1 cellular context compared by ENCODE assay signal in the genomic region with DNA sequence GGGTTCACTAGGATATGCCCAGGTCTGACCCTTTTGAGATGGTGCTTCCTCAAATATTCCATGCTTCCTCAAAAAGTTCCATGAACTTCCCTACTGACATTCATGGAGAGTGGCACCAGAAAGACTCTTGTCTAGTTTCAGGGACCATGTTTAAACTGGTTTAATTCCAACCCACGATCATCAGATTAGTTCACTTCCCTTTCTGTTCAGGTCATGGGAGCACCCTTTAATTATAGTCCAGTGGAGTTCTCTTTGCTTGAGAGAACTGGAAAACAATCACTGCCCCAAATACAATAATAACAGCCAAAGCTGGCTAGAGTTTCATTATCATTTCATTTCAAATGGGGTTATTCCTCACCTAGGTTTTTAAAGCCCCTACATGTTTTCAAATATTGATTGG.
A peak's percentile ranks its signal among the peaks of the same experiment; 100 is the strongest.
TF ChIP-seq lines count a peak whose summit lies in the region.

No MANE protein-coding gene starts in this region.

TF ChIP-seq in K562, 482 proteins besides CTCF, POLR2A, EP300 and RAD21 (continued from another document):
- TF ChIP-seq, protein P1, sequence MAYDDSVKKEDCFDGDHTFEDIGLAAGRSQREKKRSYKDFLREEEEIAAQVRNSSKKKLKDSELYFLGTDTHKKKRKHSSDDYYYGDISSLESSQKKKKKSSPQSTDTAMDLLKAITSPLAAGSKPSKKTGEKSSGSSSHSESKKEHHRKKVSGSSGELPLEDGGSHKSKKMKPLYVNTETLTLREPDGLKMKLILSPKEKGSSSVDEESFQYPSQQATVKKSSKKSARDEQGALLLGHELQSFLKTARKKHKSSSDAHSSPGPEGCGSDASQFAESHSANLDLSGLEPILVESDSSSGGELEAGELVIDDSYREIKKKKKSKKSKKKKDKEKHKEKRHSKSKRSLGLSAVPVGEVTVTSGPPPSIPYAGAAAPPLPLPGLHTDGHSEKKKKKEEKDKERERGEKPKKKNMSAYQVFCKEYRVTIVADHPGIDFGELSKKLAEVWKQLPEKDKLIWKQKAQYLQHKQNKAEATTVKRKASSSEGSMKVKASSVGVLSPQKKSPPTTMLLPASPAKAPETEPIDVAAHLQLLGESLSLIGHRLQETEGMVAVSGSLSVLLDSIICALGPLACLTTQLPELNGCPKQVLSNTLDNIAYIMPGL (CRISPR knock-in tag; IDR thresholded peaks at IDR 0.05), result no peak
- TF ChIP-seq ILK (tag; IDR thresholded peaks at IDR 0.05; ENCODE audit: borderline replicate concordance, low read depth), result no peak
- TF ChIP-seq EWSR1 (IDR thresholded peaks at IDR 0.05; ENCODE audit: borderline replicate concordance, low read depth, partially characterized antibody), result no peak
- TF ChIP-seq, protein P2, sequence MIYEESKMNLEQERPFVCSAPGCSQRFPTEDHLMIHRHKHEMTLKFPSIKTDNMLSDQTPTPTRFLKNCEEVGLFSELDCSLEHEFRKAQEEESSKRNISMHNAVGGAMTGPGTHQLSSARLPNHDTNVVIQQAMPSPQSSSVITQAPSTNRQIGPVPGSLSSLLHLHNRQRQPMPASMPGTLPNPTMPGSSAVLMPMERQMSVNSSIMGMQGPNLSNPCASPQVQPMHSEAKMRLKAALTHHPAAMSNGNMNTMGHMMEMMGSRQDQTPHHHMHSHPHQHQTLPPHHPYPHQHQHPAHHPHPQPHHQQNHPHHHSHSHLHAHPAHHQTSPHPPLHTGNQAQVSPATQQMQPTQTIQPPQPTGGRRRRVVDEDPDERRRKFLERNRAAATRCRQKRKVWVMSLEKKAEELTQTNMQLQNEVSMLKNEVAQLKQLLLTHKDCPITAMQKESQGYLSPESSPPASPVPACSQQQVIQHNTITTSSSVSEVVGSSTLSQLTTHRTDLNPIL (CRISPR knock-in tag; IDR thresholded peaks at IDR 0.05), result no peak
- no peak for TF ChIP-seq TSC22D4 (tag; IDR thresholded peaks at IDR 0.05)
- TF ChIP-seq SPI1 (IDR thresholded peaks at IDR 0.05; ENCODE audit: borderline replicate concordance, low read depth, low read length), result peak; percentile 64; the same call in 1 of the 2 replicates
